In genomic region chr17:68101075-68101991, GRCh38 we compare ENCODE assay signal across 8 cellular contexts.
DNase-seq lines count a peak whose midpoint lies in the region; ATAC-seq, FAIRE-seq and TF ChIP-seq lines count a peak whose summit lies in the region.

No MANE protein-coding gene starts in this region.

- H3K27ac ChIP-seq in coronary artery: peak overlapping the region; percentile 88 to 89

- H3K4me3 ChIP-seq in coronary artery: peak overlapping the region; percentile 79

- peak overlapping the region; percentile 82 for H3K27ac Mint-ChIP-seq in activated CD4-positive, alpha-beta T cell treated with anti-CD3 and anti-CD28 coated beads, Interleukin-2, amount 10 ng/mL, durations not matched to agents 24 days and 14 days

- intact Hi-C loops in activated CD4-positive, alpha-beta T cell treated with anti-CD3 and anti-CD28 coated beads, Interleukin-2, amount 10 ng/mL, durations not matched to agents 24 days and 14 days (cut with micrococcal nuclease): no loop called here

- peaks cover 11% of the 10 kb centered on the region for H3K27me3 Mint-ChIP-seq in activated CD4-positive, alpha-beta T cell treated with anti-CD3 and anti-CD28 coated beads, Interleukin-2, amount 10 ng/mL, durations not matched to agents 24 days and 14 days

- DNase-seq in GM12891 (ENCODE audit: insufficient read length, low spot score) (peak; percentile 58), NCI-H345 treated with DMSO at 0.1 percent for 48 hours (lab: John Stamatoyannopoulos, UW; ENCODE audit: unreplicated experiment) (peak; percentile 46), coronary artery (ENCODE audit: low spot score) (peak; percentile 95), kidney tubule cell (ENCODE audit: low spot score) (peak; percentile 96)
- peak; percentile 86 for DNase-seq in activated CD4-positive, alpha-beta T cell treated with anti-CD3 and anti-CD28 coated beads, Interleukin-2, amount 10 ng/mL, durations not matched to agents 24 days and 14 days
- DNase-seq in stimulated activated CD4-positive, alpha-beta T cell treated with anti-CD3 and anti-CD28 coated beads, Interleukin-15, amount 100 ng/mL, for 1 hour (ENCODE audit: low read depth in 1 of 2, low spot score in 1 of 2): peak; percentile 51 to 61

- H3K4me3 Mint-ChIP-seq in activated CD4-positive, alpha-beta T cell treated with anti-CD3 and anti-CD28 coated beads, Interleukin-2, amount 10 ng/mL, durations not matched to agents 24 days and 14 days: peak overlapping the region; percentile 93

- no peaks in the 10 kb centered on the region for H3K9me3 Mint-ChIP-seq in activated CD4-positive, alpha-beta T cell treated with anti-CD3 and anti-CD28 coated beads, Interleukin-2, amount 10 ng/mL, durations not matched to agents 24 days and 14 days

- ATAC-seq in HG03139 (IDR thresholded peaks at IDR 0.05; ENCODE audit: unreplicated experiment): peak; percentile 56
- ATAC-seq in GM21717 (IDR thresholded peaks at IDR 0.05; ENCODE audit: unreplicated experiment): no peak

- 0 out of 2 replicates have a peak, but pooled peaks have one; percentile 31 for TF ChIP-seq POLR2A in GM12891 (IDR thresholded peaks at IDR 0.05; ENCODE audit: low read depth, low read length)

- no peak for TF ChIP-seq CTCF in coronary artery (IDR thresholded peaks at IDR 0.05)

- peaks cover 20% of the 10 kb centered on the region for H3K4me1 Mint-ChIP-seq in activated CD4-positive, alpha-beta T cell treated with anti-CD3 and anti-CD28 coated beads, Interleukin-2, amount 10 ng/mL, durations not matched to agents 24 days and 14 days

- FAIRE-seq in GM12891 (lab: Jason Lieb, UNC): peak; percentile 87

- peaks cover 2% of the 10 kb centered on the region for H3K36me3 Mint-ChIP-seq in activated CD4-positive, alpha-beta T cell treated with anti-CD3 and anti-CD28 coated beads, Interleukin-2, amount 10 ng/mL, durations not matched to agents 24 days and 14 days (ENCODE audit: low read depth)

TF ChIP-seq in GM12891, 5 proteins besides CTCF, POLR2A, EP300 and RAD21:
- no peak for TF ChIP-seq PAX5 (IDR thresholded peaks at IDR 0.05; ENCODE audit: insufficient read depth, low read length, severe bottlenecking)
- TF ChIP-seq SPI1 (IDR thresholded peaks at IDR 0.05; ENCODE audit: low read depth, low read length): no peak
- no peak for TF ChIP-seq TAF1 (IDR thresholded peaks at IDR 0.05; ENCODE audit: low read depth, low read length)
- no peak for TF ChIP-seq POU2F2 (IDR thresholded peaks at IDR 0.05; ENCODE audit: low read depth, low read length)
- TF ChIP-seq POLR2AphosphoS5 (IDR thresholded peaks at IDR 0.05; ENCODE audit: low read depth, low read length): no peak

Comparison
In these comparisons a context has a peak if more than half of its experiments do, and no peak if none do; other contexts are left out.
1. DNase-seq: peak in every context shown above with its lines; median percentile 96 in kidney tubule cell; 95 in coronary artery; 86 in activated CD4-positive, alpha-beta T cell treated with anti-CD3 and anti-CD28 coated beads, Interleukin-2, amount 10 ng/mL, durations not matched to agents 24 days and 14 days; 58 in GM12891; 56 in stimulated activated CD4-positive, alpha-beta T cell treated with anti-CD3 and anti-CD28 coated beads, Interleukin-15, amount 100 ng/mL, for 1 hour; 46 in NCI-H345 treated with DMSO at 0.1 percent for 48 hours.